1 cellular context compared by ENCODE assay signal in genomic region chr21:29670228-29670627, GRCh38.
TF ChIP-seq lines count a peak whose summit lies in the region.

No MANE protein-coding gene starts in this region.

TF ChIP-seq in K562, 482 proteins besides CTCF, POLR2A, EP300 and RAD21 (continued from another document):
- TF ChIP-seq ZBTB5 (IDR thresholded peaks at IDR 0.05) (no peak), HMBOX1 (IDR thresholded peaks at IDR 0.05) (0 out of 2 replicates have a peak, but pooled peaks have one; percentile 16), PTRF (tag; IDR thresholded peaks at IDR 0.05) (no peak), SP1 (CRISPR knock-in tag; IDR thresholded peaks at IDR 0.05) (no peak), ZNF583 (CRISPR knock-in tag; IDR thresholded peaks at IDR 0.05) (no peak), HNRNPL (IDR thresholded peaks at IDR 0.05; ENCODE audit: low read depth, low read length) (no peak), ATF7 (IDR thresholded peaks at IDR 0.05) (peak; percentile 49; the same call in 1 of the 2 replicates), CREM (IDR thresholded peaks at IDR 0.05; ENCODE audit: low read depth) (no peak), SMAD2 (IDR thresholded peaks at IDR 0.05; ENCODE audit: low read depth, low read length) (no peak), ZNF140 (CRISPR knock-in tag; IDR thresholded peaks at IDR 0.05) (no peak), MTA3 (IDR thresholded peaks at IDR 0.05; ENCODE audit: borderline replicate concordance) (no peak), ILF3 (IDR thresholded peaks at IDR 0.05; ENCODE audit: borderline replicate concordance) (no peak), ZC3H4 (CRISPR knock-in tag; IDR thresholded peaks at IDR 0.05; ENCODE audit: borderline replicate concordance) (no peak), SMARCA5 (IDR thresholded peaks at IDR 0.05) (no peak)
